ENCODE assay signal across 10 cellular contexts in genomic region chr9:72635197-72635596, GRCh38.
A peak's percentile ranks its signal among the peaks of the same experiment; 100 is the strongest.
DNase-seq lines count a peak whose midpoint lies in the region; ATAC-seq, FAIRE-seq and TF ChIP-seq lines count a peak whose summit lies in the region.
"Had no signal": no experiment of that assay in that cellular context is flagged by ENCODE, and none has a peak within 500 bp of the region (broad histone marks: within the 10 kb centered on the region; RNA-seq: fewer than 3 reads in every experiment).

No MANE protein-coding gene starts in this region.

- H4K20me1 ChIP-seq in K562 (replicated peaks; ENCODE audit: control insufficient read depth, insufficient read depth, low read length), result no peaks in the 10 kb centered on the region

- TF ChIP-seq RAD21 in K562 (CRISPR knock-in tag; conservative IDR thresholded peaks at IDR 0.05 in 1 of 2, IDR thresholded peaks at IDR 0.05 in 1 of 2), result no peak

- TF ChIP-seq CTCF in K562 (IDR thresholded peaks at IDR 0.05 in 2 of 3, conservative IDR thresholded peaks at IDR 0.05 in 1 of 3; ENCODE audit: insufficient read depth in 2 of 3, low read depth in 1 of 3, low read length in 3 of 3), result no peak
- no peak for TF ChIP-seq CTCF in left ventricle myocardium inferior (IDR thresholded peaks at IDR 0.05; ENCODE audit: borderline replicate concordance)

- H3K36me3 ChIP-seq in K562 (ENCODE audit: control insufficient read depth, insufficient read depth, low read length) (no peaks in the 10 kb centered on the region), left ventricle myocardium inferior (no peaks in the 10 kb centered on the region)

- H3K4me2 ChIP-seq in K562 (ENCODE audit: insufficient read depth, low read length), result no peak overlapping the region

- H3K9me3 ChIP-seq in K562 (replicated peaks; ENCODE audit: control insufficient read depth, insufficient read depth, low read depth, low read length) (no peaks in the 10 kb centered on the region), left ventricle myocardium inferior (replicated peaks) (peaks cover 19% of the 10 kb centered on the region)

- intact Hi-C loops in K562 (cut with micrococcal nuclease) (no loop called here), posterior cingulate gyrus (cut with DNase I) (no loop called here), left ventricle myocardium inferior (cut with micrococcal nuclease) (no loop called here)

- BruUV-seq in K562 (replicated peaks; lab: Mats Ljungman, UMichigan), result no TSS peak

- H2AFZ ChIP-seq in K562 (ENCODE audit: low read depth, low read length), result no peak overlapping the region

- no peaks in the 10 kb centered on the region for H3K79me2 ChIP-seq in K562 (ENCODE audit: control insufficient read depth, insufficient read depth, low read length)

- H3K4me1 ChIP-seq in K562 (replicated peaks in 1 of 2; ENCODE audit: control insufficient read depth in 2 of 2, insufficient read depth in 2 of 2, low read length in 2 of 2) (no peaks in the 10 kb centered on the region), left ventricle myocardium inferior (no peaks in the 10 kb centered on the region)

- in situ Hi-C loops in K562 (cut with MboI), result no loop called here

- no CpG with 5 or more reads among the region's 1 CpG for WGBS in K562 (ENCODE audit: insufficient coverage, low coverage, missing lambda C conversion rate)

- peaks cover 3 to 4% of the 10 kb centered on the region in 2 experiments; a peak in 2 of 5 replicates for H3K27me3 ChIP-seq in K562 (ENCODE audit: control insufficient read depth in 2 of 2, insufficient read depth in 2 of 2, low read length in 2 of 2)
- H3K27me3 ChIP-seq in left ventricle myocardium inferior (ENCODE audit: low read depth), result no peaks in the 10 kb centered on the region

- POLR2A ChIA-PET in K562 (lab: Yijun Ruan, JAX), result interaction anchor here (1.0 kb wide), 1 partner anchor 21 kb away, joined by 3 read pairs; no protein-coding TSS in a partner anchor

- no peak overlapping the region for H3K9ac ChIP-seq in K562 (ENCODE audit: insufficient read depth in 1 of 2, low read depth in 2 of 2, low read length in 2 of 2)

- CTCF ChIA-PET in K562 (lab: Yijun Ruan, JAX; ENCODE audit: low intra/inter-chr PET ratio), result no interaction called here

- no peak for TF ChIP-seq POLR2A in K562 (conservative IDR thresholded peaks at IDR 0.05)

- no peak for TF ChIP-seq EP300 in K562 (IDR thresholded peaks at IDR 0.05; ENCODE audit: low read length)

- H3K27ac ChIP-seq in K562 (ENCODE audit: extremely low read depth, low read depth, low read length) (no peak overlapping the region), left ventricle myocardium inferior (replicated peaks) (no peak overlapping the region), caudate nucleus (ENCODE audit: low read depth, low read length) (no peak overlapping the region)

- no peak for FAIRE-seq in K562 (lab: Jason Lieb, UNC)
- FAIRE-seq: keratinocyte, RCC 7860 had no signal

- DNase-seq in K562 (ENCODE audit: extremely low read depth in 1 of 4, low spot score in 3 of 4) (no peak), posterior cingulate gyrus (no peak), left ventricle myocardium inferior (no peak), COR-L47 (lab: John Stamatoyannopoulos, UW) (no peak), caudate nucleus (lab: John Stamatoyannopoulos, UW) (no peak)

- peak; percentile 96 for ATAC-seq in GM18511 (IDR thresholded peaks at IDR 0.05; ENCODE audit: unreplicated experiment)
- peak; percentile 84 for ATAC-seq in GM19467 (IDR thresholded peaks at IDR 0.05; ENCODE audit: unreplicated experiment)
- peak; percentile 94 for ATAC-seq in HG03039 (IDR thresholded peaks at IDR 0.05; ENCODE audit: unreplicated experiment)
- ATAC-seq in K562, result no peak

- no peaks in the 10 kb centered on the region for H3K9me1 ChIP-seq in K562 (ENCODE audit: control insufficient read depth, insufficient read depth, low read length)

- H3K4me3 ChIP-seq in K562, result no peak overlapping the region
- no peak overlapping the region for H3K4me3 ChIP-seq in left ventricle myocardium inferior

TF ChIP-seq in K562, 482 proteins besides CTCF, POLR2A, EP300 and RAD21:
- TF ChIP-seq ZBED1 (IDR thresholded peaks at IDR 0.05), result no peak
- TF ChIP-seq RFX1 (IDR thresholded peaks at IDR 0.05), result peak; percentile 47
